Comparison of ENCODE assay signal across 1 cellular context in genomic region chr10:103781329-103782061, GRCh38.
TF ChIP-seq lines count a peak whose summit lies in the region.

No MANE protein-coding gene starts in this region.

TF ChIP-seq in IMR-90, 13 proteins besides CTCF, POLR2A, EP300 and RAD21 (continued from another document):
- 0 out of 2 replicates have a peak, but pooled peaks have one; percentile 3 for TF ChIP-seq MAFK (IDR thresholded peaks at IDR 0.05; ENCODE audit: low read depth, low read length)
TF ChIP-seq in IMR-90: peak in this region for 8.
